8 cellular contexts compared by ENCODE assay signal in genomic region chr19:10316229-10317044, GRCh38. TPM values are rescaled to one million over a fixed set of nuclear protein-coding genes. Genes with fewer than 3 reads are reported as not detected.
DNase-seq lines count a peak whose midpoint lies in the region; ATAC-seq and TF ChIP-seq lines count a peak whose summit lies in the region.

No MANE protein-coding gene starts in this region.

- H3K27me3 ChIP-seq in OCI-LY1 (ENCODE audit: insufficient read depth, low read length) (no peaks in the 10 kb centered on the region), endocrine pancreas (ENCODE audit: control insufficient read depth, insufficient read depth, low read length) (no peaks in the 10 kb centered on the region), parathyroid adenoma (ENCODE audit: control insufficient read depth, insufficient read depth, low read length) (no peaks in the 10 kb centered on the region), prostate gland (replicated peaks; ENCODE audit: insufficient read depth) (no peaks in the 10 kb centered on the region)

- H2AFZ ChIP-seq in OCI-LY1 (ENCODE audit: low read length) (no peak overlapping the region), parathyroid adenoma (peak overlapping the region; percentile 98)

- H3K9me2 ChIP-seq in OCI-LY1 (ENCODE audit: low read depth, low read length) = no peaks in the 10 kb centered on the region

- no peaks in the 10 kb centered on the region for H4K20me1 ChIP-seq in OCI-LY1 (ENCODE audit: insufficient read depth, low read length)

- TF ChIP-seq CTCF in OCI-LY1 (IDR thresholded peaks at IDR 0.05; ENCODE audit: low read length) (no peak), parathyroid adenoma (IDR thresholded peaks at IDR 0.05) (no peak), prostate gland (IDR thresholded peaks at IDR 0.05) (no peak)

- H3K79me2 ChIP-seq in OCI-LY1 (ENCODE audit: insufficient read depth, low read length) (no peaks in the 10 kb centered on the region), parathyroid adenoma (no peaks in the 10 kb centered on the region)

- no peak for TF ChIP-seq POLR2A in prostate gland (IDR thresholded peaks at IDR 0.05)

- H3K36me3 ChIP-seq in OCI-LY1 (ENCODE audit: insufficient read depth, low read length) (peaks cover 54% of the 10 kb centered on the region), endocrine pancreas (ENCODE audit: control insufficient read depth, insufficient read depth, low read length) (peaks cover 9% of the 10 kb centered on the region), parathyroid adenoma (ENCODE audit: control insufficient read depth, insufficient read depth, low read length) (no peaks in the 10 kb centered on the region), prostate gland (peaks cover 10 to 15% of the 10 kb centered on the region in 2 donors)

- H3K4me3 ChIP-seq in OCI-LY1 (ENCODE audit: low read depth, low read length, poor library complexity, severe bottlenecking) (peak overlapping the region; percentile 73), endocrine pancreas (ENCODE audit: control insufficient read depth, insufficient read depth, low read length) (no peak overlapping the region), parathyroid adenoma (ENCODE audit: low read depth, low read length) (peak overlapping the region; percentile 93), prostate gland (no peak overlapping the region)

- ATAC-seq in GM18907 (IDR thresholded peaks at IDR 0.05; ENCODE audit: unreplicated experiment) = peak; percentile 22
- no peak for ATAC-seq in GM18858 (IDR thresholded peaks at IDR 0.05; ENCODE audit: unreplicated experiment)

- intact Hi-C loops in prostate gland (cut with DNase I) = no loop called here

- 57% methylated on average over 19 of the region's 19 CpGs for WGBS in prostate gland

- no peaks in the 10 kb centered on the region for H3K9me3 ChIP-seq in OCI-LY1 (ENCODE audit: low read length)
- H3K9me3 ChIP-seq in endocrine pancreas (ENCODE audit: control insufficient read depth, low read length) = no peaks in the 10 kb centered on the region
- no peaks in the 10 kb centered on the region for H3K9me3 ChIP-seq in parathyroid adenoma (ENCODE audit: control insufficient read depth, low read length)
- no peaks in the 10 kb centered on the region for H3K9me3 ChIP-seq in prostate gland

- H3K4me2 ChIP-seq in OCI-LY1 (ENCODE audit: low read length) = peak overlapping the region; percentile 78
- peak overlapping the region; percentile 94 for H3K4me2 ChIP-seq in parathyroid adenoma (ENCODE audit: low read length)

- no peak for DNase-seq in prostate gland (ENCODE audit: low spot score)
- DNase-seq in NCI-H446 treated with DMSO at 0.1 percent for 48 hours (lab: John Stamatoyannopoulos, UW) = no peak
- no peak for DNase-seq in NCI-H2227 (lab: John Stamatoyannopoulos, UW; ENCODE audit: unreplicated experiment)

- no peaks in the 10 kb centered on the region for H3F3A ChIP-seq in OCI-LY1 (ENCODE audit: insufficient read depth, low read length)

- H3K4me1 ChIP-seq in OCI-LY1 (ENCODE audit: insufficient read depth, low read length, severe bottlenecking) (peaks cover 16% of the 10 kb centered on the region), endocrine pancreas (ENCODE audit: control insufficient read depth, insufficient read depth, low read length) (no peaks in the 10 kb centered on the region), parathyroid adenoma (peaks cover 9% of the 10 kb centered on the region), prostate gland (replicated peaks) (no peaks in the 10 kb centered on the region)

- H3K9ac ChIP-seq in OCI-LY1 (ENCODE audit: low read length) (peak overlapping the region; percentile 72; the same call in 1 of the 2 replicates), endocrine pancreas (ENCODE audit: control insufficient read depth, insufficient read depth, low read length) (peak overlapping the region; percentile 60), parathyroid adenoma (peak overlapping the region; percentile 21)

- H3K27ac ChIP-seq in OCI-LY1 (ENCODE audit: low read depth, low read length, poor library complexity, severe bottlenecking) (no peak overlapping the region), parathyroid adenoma (peak overlapping the region; percentile 68), prostate gland (peak overlapping the region in 1 of 2 donors; percentile 70)

RNA-seq across cellular contexts. Expression of gene FDX2, which starts 0.6 kb away (rescaled TPM):
- total RNA-seq in prostate gland = 10 to 100 TPM; 20.9 to 29.9 TPM

RNA-seq across cellular contexts. Expression of gene ZGLP1, which starts 6.8 kb away (rescaled TPM):
- 10 to 100 TPM in 1 of 2 donors, 1 to 10 TPM in 1; 5.0 to 12.3 TPM for total RNA-seq in prostate gland

RNA-seq across cellular contexts. Expression of gene RAVER1, which starts 16.9 kb away (rescaled TPM):
- 10 to 100 TPM; 50.2 to 53.2 TPM for total RNA-seq in prostate gland

RNA-seq across cellular contexts. Expression of gene ICAM3, which starts 23.0 kb away (rescaled TPM):
- total RNA-seq in prostate gland = 1 to 10 TPM; 6.4 to 6.5 TPM

RNA-seq across cellular contexts. Expression of gene ICAM5, which starts 26.7 kb away (rescaled TPM):
- 1 to 10 TPM in 1 of 2 donors, not detected in 1; 7.1 TPM for total RNA-seq in prostate gland

Comparison
In these comparisons a context has a peak if more than half of its experiments do, and no peak if none do; other contexts are left out.
1. H3K4me3 ChIP-seq: peak in OCI-LY1 (single experiment) and parathyroid adenoma (single experiment); none in endocrine pancreas (single experiment) and prostate gland (0 of 2).
2. H3K9ac ChIP-seq: peak in every context shown above with its lines; median percentile 72 in OCI-LY1; 60 in endocrine pancreas; 21 in parathyroid adenoma.